ENCODE assay signal across 21 cellular contexts in genomic region chr19:23409392-23410048, GRCh38. TPM values are rescaled to one million over a fixed set of nuclear protein-coding genes. Genes with fewer than 3 reads are reported as not detected.
A peak's percentile ranks its signal among the peaks of the same experiment; 100 is the strongest.
DNase-seq lines count a peak whose midpoint lies in the region; ATAC-seq and TF ChIP-seq lines count a peak whose summit lies in the region.
"Had no signal": no experiment of that assay in that cellular context is flagged by ENCODE, and none has a peak within 500 bp of the region (broad histone marks: within the 10 kb centered on the region; RNA-seq: fewer than 3 reads in every experiment).

No MANE protein-coding gene starts in this region.

- TF ChIP-seq EP300 in transverse colon (IDR thresholded peaks at IDR 0.05; ENCODE audit: low read depth), result no peak

- H3K4me3 ChIP-seq in OCI-LY7 (ENCODE audit: low read depth, low read length, poor library complexity, severe bottlenecking), result no peak overlapping the region
- H3K4me3 ChIP-seq in transverse colon, result no peak overlapping the region
- H3K4me3 ChIP-seq: heart left ventricle, psoas muscle had no signal

- H3K4me2 ChIP-seq in OCI-LY7 (ENCODE audit: low read length), result no peak overlapping the region

- 40 to 73% methylated on average over 1 to 21 of the region's 21 CpGs for WGBS in transverse colon (ENCODE audit: low coverage in 1 of 2), 2 donors

- H3K4me1 ChIP-seq in OCI-LY7 (ENCODE audit: insufficient read depth, low read length, poor library complexity, severe bottlenecking), result no peaks in the 10 kb centered on the region
- H3K4me1 ChIP-seq in transverse colon, result peaks cover 4 to 34% (median 16%) of the 10 kb centered on the region in 4 donors
- H3K4me1 ChIP-seq: heart left ventricle, psoas muscle had no signal

- no peaks in the 10 kb centered on the region for H4K20me1 ChIP-seq in OCI-LY7 (ENCODE audit: insufficient read depth, low read length)

- H3K9me3 ChIP-seq in OCI-LY7 (ENCODE audit: low read length) (no peaks in the 10 kb centered on the region), transverse colon (no peaks in the 10 kb centered on the region)
- H3K9me3 ChIP-seq: heart left ventricle, psoas muscle had no signal

- no peak overlapping the region for H3K27ac ChIP-seq in OCI-LY7 (ENCODE audit: low read depth, low read length, poor library complexity, severe bottlenecking)
- peak overlapping the region; percentile 57 to 76 (median 70) for H3K27ac ChIP-seq in transverse colon
- H3K27ac ChIP-seq: 22Rv1, brain microvascular endothelial cell, heart left ventricle, psoas muscle had no signal

- CTCF ChIA-PET in OCI-LY7 (lab: Charles Lee; ENCODE audit: unreplicated experiment), result no interaction called here

- no peak overlapping the region for H2AFZ ChIP-seq in OCI-LY7 (ENCODE audit: low read length)

- intact Hi-C loops in OCI-LY7 (cut with micrococcal nuclease; ENCODE audit: unreplicated experiment), result no loop called here
- intact Hi-C loops in transverse colon (cut with DNase I; ENCODE audit: low total_unique reads), result no loop called here

- in situ Hi-C loops in transverse colon (cut with MboI; ENCODE audit: low pct_ligation_motif_present in 1 of 4, low pct_unique_long_range_greater_than_20kb in 1 of 4, low sequenced_read_pairs in 3 of 4), result no loop called here

- TF ChIP-seq CTCF in OCI-LY7 (conservative IDR thresholded peaks at IDR 0.05; ENCODE audit: low read length) (no peak), transverse colon (IDR thresholded peaks at IDR 0.05) (no peak)

- ATAC-seq in esophagus mucosa, result no peak
- ATAC-seq: heart left ventricle, left ventricle myocardium superior, psoas muscle had no signal

- DNase-seq in NCI-H82 (lab: John Stamatoyannopoulos, UW) (peak; percentile 49), NCI-H82 treated with DMSO at 0.1 percent for 48 hours (lab: John Stamatoyannopoulos, UW; ENCODE audit: unreplicated experiment) (no peak), OCI-LY7 (ENCODE audit: low spot score) (peak; percentile 8), germinal center (ENCODE audit: low spot score) (peak; percentile 26), transverse colon (peak; percentile 33), GOT3 (lab: John Stamatoyannopoulos, UW) (no peak), amygdala (lab: John Stamatoyannopoulos, UW) (no peak)
- DNase-seq: activated B cell treated with CpG ODN at 0.5 μM for 24 hours; activated CD4-positive, alpha-beta memory T cell treated with anti-CD3 and anti-CD28 coated beads for 36 hours; activated effector memory CD4-positive, alpha-beta T cell treated with anti-CD3 and anti-CD28 coated beads, Interleukin-2, amount 50 U/mL, for 16 hours; AML-193; brain microvascular endothelial cell; CD8-positive, alpha-beta memory T cell; heart left ventricle; left ventricle myocardium superior; NCI-H1048; NCI-H1930; NCI-H446; psoas muscle had no signal

- no peak for TF ChIP-seq POLR2A in transverse colon (IDR thresholded peaks at IDR 0.05)

- H3K79me2 ChIP-seq in OCI-LY7 (ENCODE audit: insufficient read depth, low read depth, low read length), result no peaks in the 10 kb centered on the region

- no peaks in the 10 kb centered on the region for H3K36me3 ChIP-seq in OCI-LY7 (ENCODE audit: insufficient read depth, low read length)
- no peaks in the 10 kb centered on the region for H3K36me3 ChIP-seq in transverse colon
- H3K36me3 ChIP-seq: brain microvascular endothelial cell, heart left ventricle had no signal

- peaks cover 8% of the 10 kb centered on the region for H3K27me3 ChIP-seq in transverse colon
- H3K27me3 ChIP-seq: brain microvascular endothelial cell had no signal

- POLR2A ChIA-PET in OCI-LY7 (lab: Charles Lee), result interaction anchor here (1.3 kb wide), 1 partner anchor 14 kb away, joined by 3 read pairs; the partner anchor contains the start of gene ZNF91

- BruUV-seq in OCI-LY7 (replicated peaks; lab: Mats Ljungman, UMichigan), result no TSS peak

- no peaks in the 10 kb centered on the region for H3K9me2 ChIP-seq in OCI-LY7 (ENCODE audit: insufficient read depth, low read length)

RNA-seq across cellular contexts. Expression of gene ZNF91, which starts 14.2 kb away (rescaled TPM):
- 39.2 and 39.3 TPM in 2 replicates for total RNA-seq in OCI-LY7 (2014; rRNA removed; shearing (Covaris generic))
- total RNA-seq in OCI-LY7 (2022) (64.3 and 70.3 TPM in 2 replicates), transverse colon (100 to 1,000 TPM in 3 of 4 donors, 10 to 100 TPM in 1; 93.9 to 236 (median 157) TPM), esophagus mucosa (19.1 TPM)

Comparison
In these comparisons a context has a peak if more than half of its experiments do, and no peak if none do; other contexts are left out.
1. DNase-seq: peak in NCI-H82 (single experiment), OCI-LY7 (single experiment), germinal center (single experiment) and transverse colon (single experiment); none in NCI-H82 treated with DMSO at 0.1 percent for 48 hours (single experiment), GOT3 (single experiment) and amygdala (0 of 56).